Comparison of ENCODE assay signal across 35 cellular contexts in genomic region chr5:138588013-138588788, GRCh38.
"Had no signal": no experiment of that assay in that cellular context is flagged by ENCODE, and none has a peak within 500 bp of the region (broad histone marks: within the 10 kb centered on the region; RNA-seq: fewer than 3 reads in every experiment).

No MANE protein-coding gene starts in this region.

- H3K4me1 ChIP-seq: adrenal gland had no signal

- H3K4me3 ChIP-seq: adrenal gland, body of pancreas, cardiac muscle cell had no signal

- H3K27ac Mint-ChIP-seq: activated B cell treated with CpG ODN at 0.5 μM for 24 hours; activated CD4-positive, alpha-beta memory T cell treated with anti-CD3 and anti-CD28 coated beads for 36 hours; activated CD4-positive, alpha-beta T cell treated with anti-CD3 and anti-CD28 coated beads, Interleukin-2, amount 10 ng/mL, durations not matched to agents 24 days and 14 days; activated CD8-positive, alpha-beta T cell treated with anti-CD3 and anti-CD28 coated beads for 36 hours; activated naive CD4-positive, alpha-beta T cell treated with anti-CD3 and anti-CD28 coated beads for 36 hours; activated naive CD8-positive, alpha-beta T cell treated with anti-CD3 and anti-CD28 coated beads for 36 hours; activated T-cell treated with anti-CD3 and anti-CD28 coated beads, Interleukin-2, amount 50 U/mL, for 72 hours; activated T-helper 1 cell treated with anti-CD3 and anti-CD28 coated beads, Interleukin-12 subunit alpha, Interleukin-12 subunit beta, Interleukin-2, Interleukin-4 antibody, amounts not matched to agents 30 ng/mL and 10 ng/mL and 1 ng/mL, durations not matched to agents 14 hours and 24 hours and 36 hours; activated T-helper 17 cell treated with anti-CD3 and anti-CD28 coated beads, Interleukin-2, amount 50 U/mL, for 72 hours; T-helper 1 cell treated with Interleukin-12 subunit alpha and Interleukin-12 subunit beta and Interleukin-4 antibody, amounts not matched to agents 30 μg/mL and 1 μg/mL, for 36 hours; T-helper 2 cell treated with Interferon-gamma antibody and Interleukin-4, amounts not matched to agents 5 μg/mL and 100 μg/mL, for 36 hours had no signal

- ATAC-seq: activated CD8-positive, alpha-beta T cell treated with anti-CD3 and anti-CD28 coated beads for 36 hours; activated naive CD4-positive, alpha-beta T cell treated with anti-CD3 and anti-CD28 coated beads, Interleukin-2, amount 50 U/mL, for 72 hours; activated T-cell treated with anti-CD3 and anti-CD28 coated beads, Interleukin-2, amount 50 U/mL, for 4 hours; activated T-cell treated with anti-CD3 and anti-CD28 coated beads, Interleukin-2, amount 50 U/mL, for 72 hours; activated T-helper 17 cell treated with anti-CD3 and anti-CD28 coated beads, Interleukin-2, amount 50 U/mL, for 72 hours; body of pancreas had no signal

- DNase-seq: activated B cell treated with CpG ODN at 0.5 μM for 24 hours; activated CD4-positive, alpha-beta memory T cell treated with anti-CD3 and anti-CD28 coated beads for 36 hours; activated CD4-positive, alpha-beta T cell treated with anti-CD3 and anti-CD28 coated beads for 4 hours; activated CD4-positive, alpha-beta T cell treated with anti-CD3 and anti-CD28 coated beads, Interleukin-2, amount 10 ng/mL, durations not matched to agents 24 days and 14 days; activated CD4-positive, alpha-beta T cell treated with anti-CD3 and anti-CD28 coated beads, Interleukin-2, amount 50 U/mL, for 1 hour; activated CD4-positive, alpha-beta T cell treated with anti-CD3 and anti-CD28 coated beads, Interleukin-2, amount 50 U/mL, for 4 hours; activated CD4-positive, CD25-positive, alpha-beta regulatory T cell treated with anti-CD3 and anti-CD28 coated beads, Interleukin-2, amount 50 U/mL, for 72 hours; activated CD8-positive, alpha-beta memory T cell treated with anti-CD3 and anti-CD28 coated beads, Interleukin-2, amount 50 U/mL, for 4 hours; activated CD8-positive, alpha-beta T cell treated with anti-CD3 and anti-CD28 coated beads for 36 hours; activated effector memory CD4-positive, alpha-beta T cell treated with anti-CD3 and anti-CD28 coated beads, Interleukin-2, amount 50 U/mL, for 16 hours; activated gamma-delta T cell treated with Interleukin-2 at 50 U/mL for 16 hours; activated naive CD4-positive, alpha-beta T cell; activated naive CD4-positive, alpha-beta T cell treated with anti-CD3 and anti-CD28 coated beads for 36 hours; activated naive CD4-positive, alpha-beta T cell treated with anti-CD3 and anti-CD28 coated beads, Interleukin-2, amount 50 U/mL, for 16 hours; activated naive CD8-positive, alpha-beta T cell treated with anti-CD3 and anti-CD28 coated beads for 36 hours; activated T-cell treated with anti-CD3 and anti-CD28 coated beads for 4 hours; activated T-cell treated with anti-CD3 and anti-CD28 coated beads, Interleukin-2, amount 50 U/mL, for 1 hour; activated T-cell treated with anti-CD3 and anti-CD28 coated beads, Interleukin-2, amount 50 U/mL, for 4 hours; activated T-cell treated with anti-CD3 and anti-CD28 coated beads, Interleukin-2, amount 50 U/mL, for 72 hours; adrenal gland; amniotic stem cell; aorta; body of pancreas; brain microvascular endothelial cell; central memory CD4-positive, alpha-beta T cell; T-helper 1 cell; T-helper 2 cell; T-helper 9 cell had no signal

- H3K36me3 Mint-ChIP-seq: activated CD4-positive, alpha-beta memory T cell treated with anti-CD3 and anti-CD28 coated beads for 36 hours; activated naive CD4-positive, alpha-beta T cell treated with anti-CD3 and anti-CD28 coated beads, Interleukin-2, amount 50 U/mL, for 72 hours; activated naive CD8-positive, alpha-beta T cell treated with anti-CD3 and anti-CD28 coated beads for 36 hours had no signal

- H3K27me3 ChIP-seq: adrenal gland, body of pancreas, brain microvascular endothelial cell, cardiac muscle cell had no signal

- H3K4me3 Mint-ChIP-seq: activated B cell treated with CpG ODN at 0.5 μM for 24 hours; activated CD4-positive, alpha-beta memory T cell treated with anti-CD3 and anti-CD28 coated beads for 36 hours; activated CD4-positive, alpha-beta T cell treated with anti-CD3 and anti-CD28 coated beads, Interleukin-2, amount 10 ng/mL, durations not matched to agents 24 days and 14 days; activated CD8-positive, alpha-beta T cell treated with anti-CD3 and anti-CD28 coated beads for 36 hours; activated naive CD4-positive, alpha-beta T cell treated with anti-CD3 and anti-CD28 coated beads for 36 hours; activated naive CD8-positive, alpha-beta T cell treated with anti-CD3 and anti-CD28 coated beads for 36 hours; activated T-cell treated with anti-CD3 and anti-CD28 coated beads, Interleukin-2, amount 50 U/mL, for 4 hours; activated T-cell treated with anti-CD3 and anti-CD28 coated beads, Interleukin-2, amount 50 U/mL, for 72 hours; activated T-helper 1 cell treated with anti-CD3 and anti-CD28 coated beads, Interleukin-12 subunit alpha, Interleukin-12 subunit beta, Interleukin-2, Interleukin-4 antibody, amounts not matched to agents 30 ng/mL and 10 ng/mL and 1 ng/mL, durations not matched to agents 14 hours and 24 hours and 36 hours; activated T-helper 17 cell treated with anti-CD3 and anti-CD28 coated beads, Interleukin-2, amount 50 U/mL, for 72 hours; T-helper 1 cell treated with Interleukin-12 subunit alpha and Interleukin-12 subunit beta and Interleukin-4 antibody, amounts not matched to agents 30 μg/mL and 1 μg/mL, for 36 hours; T-helper 2 cell treated with Interferon-gamma antibody and Interleukin-4, amounts not matched to agents 5 μg/mL and 100 μg/mL, for 36 hours had no signal

- H3K4me1 Mint-ChIP-seq: activated B cell treated with CpG ODN at 0.5 μM for 24 hours; activated CD4-positive, alpha-beta T cell treated with anti-CD3 and anti-CD28 coated beads, Interleukin-2, amount 10 ng/mL, durations not matched to agents 24 days and 14 days; activated naive CD8-positive, alpha-beta T cell treated with anti-CD3 and anti-CD28 coated beads for 36 hours; activated T-helper 17 cell treated with anti-CD3 and anti-CD28 coated beads, Interleukin-2, amount 50 U/mL, for 72 hours had no signal

- H3K9me3 ChIP-seq: adrenal gland, body of pancreas had no signal

- H3K27ac ChIP-seq: adrenal gland, body of pancreas, brain microvascular endothelial cell, cardiac muscle cell, VCaP had no signal

- H3K9me3 Mint-ChIP-seq: activated B cell treated with CpG ODN at 0.5 μM for 24 hours; activated CD4-positive, alpha-beta memory T cell treated with anti-CD3 and anti-CD28 coated beads for 36 hours; activated CD4-positive, alpha-beta T cell treated with anti-CD3 and anti-CD28 coated beads, Interleukin-2, amount 10 ng/mL, durations not matched to agents 24 days and 14 days; activated CD8-positive, alpha-beta T cell treated with anti-CD3 and anti-CD28 coated beads for 36 hours; activated naive CD4-positive, alpha-beta T cell treated with anti-CD3 and anti-CD28 coated beads for 36 hours; activated naive CD4-positive, alpha-beta T cell treated with anti-CD3 and anti-CD28 coated beads, Interleukin-2, amount 50 U/mL, for 72 hours; activated naive CD8-positive, alpha-beta T cell treated with anti-CD3 and anti-CD28 coated beads for 36 hours; activated T-cell treated with anti-CD3 and anti-CD28 coated beads, Interleukin-2, amount 50 U/mL, for 4 hours; activated T-cell treated with anti-CD3 and anti-CD28 coated beads, Interleukin-2, amount 50 U/mL, for 72 hours; activated T-helper 1 cell treated with anti-CD3 and anti-CD28 coated beads, Interleukin-12 subunit alpha, Interleukin-12 subunit beta, Interleukin-2, Interleukin-4 antibody, amounts not matched to agents 30 ng/mL and 10 ng/mL and 1 ng/mL, durations not matched to agents 14 hours and 24 hours and 36 hours; activated T-helper 17 cell treated with anti-CD3 and anti-CD28 coated beads, Interleukin-2, amount 50 U/mL, for 72 hours; T-helper 1 cell treated with Interleukin-12 subunit alpha and Interleukin-12 subunit beta and Interleukin-4 antibody, amounts not matched to agents 30 μg/mL and 1 μg/mL, for 36 hours; T-helper 2 cell treated with Interferon-gamma antibody and Interleukin-4, amounts not matched to agents 5 μg/mL and 100 μg/mL, for 36 hours had no signal

- H3K36me3 ChIP-seq: adrenal gland, brain microvascular endothelial cell, cardiac muscle cell had no signal
